Comparison of ENCODE assay signal across 8 cellular contexts in genomic region chr1:29122662-29122986, GRCh38. TPM values are rescaled to one million over a fixed set of nuclear protein-coding genes. Genes with fewer than 3 reads are reported as not detected.
DNase-seq lines count a peak whose midpoint lies in the region; ATAC-seq and TF ChIP-seq lines count a peak whose summit lies in the region.

No MANE protein-coding gene starts in this region.

- peaks cover 0 to 3% of the 10 kb centered on the region in 2 donors for H3K36me3 ChIP-seq in duodenal mucosa (ENCODE audit: control insufficient read depth in 1 of 2, insufficient read depth in 2 of 2, low read length in 2 of 2)
- no peaks in the 10 kb centered on the region for H3K36me3 ChIP-seq in vagina

- peak overlapping the region; percentile 18 to 32 for H3K9ac ChIP-seq in duodenal mucosa (ENCODE audit: low read depth in 1 of 2, low read length in 2 of 2)

- peak overlapping the region; percentile 50 to 59 for H3K4me3 ChIP-seq in duodenal mucosa (ENCODE audit: low read depth in 1 of 2, low read length in 2 of 2)
- H3K4me3 ChIP-seq in vagina = peak overlapping the region; percentile 67 to 75

- no peak for ATAC-seq in memory B cell (ENCODE audit: low read depth)
- ATAC-seq in HG03175 (IDR thresholded peaks at IDR 0.05; ENCODE audit: unreplicated experiment) = no peak
- ATAC-seq in HG02840 (IDR thresholded peaks at IDR 0.05; ENCODE audit: low FRiP score, unreplicated experiment) = no peak

- H3K4me1 ChIP-seq in duodenal mucosa (ENCODE audit: control insufficient read depth in 1 of 2, insufficient read depth in 2 of 2, low read length in 2 of 2) = peaks cover 0 to 21% of the 10 kb centered on the region in 2 donors
- H3K4me1 ChIP-seq in vagina = peaks cover 66% of the 10 kb centered on the region

- peaks cover 1% of the 10 kb centered on the region for H3K36me3 Mint-ChIP-seq in activated naive CD4-positive, alpha-beta T cell treated with anti-CD3 and anti-CD28 coated beads, Interleukin-2, amount 50 U/mL, for 24 hours
- peaks cover 11% of the 10 kb centered on the region for H3K36me3 Mint-ChIP-seq in memory B cell

- no peaks in the 10 kb centered on the region for H3K4me1 Mint-ChIP-seq in activated naive CD4-positive, alpha-beta T cell treated with anti-CD3 and anti-CD28 coated beads, Interleukin-2, amount 50 U/mL, for 24 hours
- peaks cover 15% of the 10 kb centered on the region for H3K4me1 Mint-ChIP-seq in memory B cell

- no peak for DNase-seq in activated naive CD4-positive, alpha-beta T cell treated with Interleukin-2 at 50 U/mL for 16 hours
- DNase-seq in memory B cell (ENCODE audit: low spot score in 2 of 2) (peak; percentile 18 to 46), vagina (ENCODE audit: extremely low spot score in 2 of 2) (no peak), DMS153 treated with DMSO at 0.1 percent for 48 hours (lab: John Stamatoyannopoulos, UW; ENCODE audit: unreplicated experiment) (no peak)

- intact Hi-C loops in vagina (cut with DNase I) = loop anchor here (2.0 to 10.0 kb wide), 4 partner anchors 58 to 1595 kb away; partner anchors contain the start of gene SRSF4

- no peak overlapping the region for H3K27ac Mint-ChIP-seq in activated naive CD4-positive, alpha-beta T cell treated with anti-CD3 and anti-CD28 coated beads, Interleukin-2, amount 50 U/mL, for 24 hours
- H3K27ac Mint-ChIP-seq in memory B cell = no peak overlapping the region

- H3K9me3 Mint-ChIP-seq in activated naive CD4-positive, alpha-beta T cell treated with anti-CD3 and anti-CD28 coated beads, Interleukin-2, amount 50 U/mL, for 24 hours = no peaks in the 10 kb centered on the region
- H3K9me3 Mint-ChIP-seq in memory B cell = no peaks in the 10 kb centered on the region

- H3K27me3 Mint-ChIP-seq in activated naive CD4-positive, alpha-beta T cell treated with anti-CD3 and anti-CD28 coated beads, Interleukin-2, amount 50 U/mL, for 24 hours = peaks cover 10% of the 10 kb centered on the region
- peaks cover 10% of the 10 kb centered on the region for H3K27me3 Mint-ChIP-seq in memory B cell

- no peak for TF ChIP-seq POLR2A in vagina (IDR thresholded peaks at IDR 0.05)

- TF ChIP-seq CTCF in vagina (IDR thresholded peaks at IDR 0.05) = no peak

- H3K27ac ChIP-seq in duodenal mucosa (ENCODE audit: low read depth, low read length) (peak overlapping the region; percentile 70), vagina (peak overlapping the region; percentile 94)

- H3K27me3 ChIP-seq in duodenal mucosa (ENCODE audit: control insufficient read depth in 1 of 2, insufficient read depth in 2 of 2, low read length in 2 of 2) = peaks cover 23 to 37% of the 10 kb centered on the region in 2 donors
- H3K27me3 ChIP-seq in vagina = no peaks in the 10 kb centered on the region

- peak overlapping the region; percentile 77 for H3K4me3 Mint-ChIP-seq in activated naive CD4-positive, alpha-beta T cell treated with anti-CD3 and anti-CD28 coated beads, Interleukin-2, amount 50 U/mL, for 24 hours
- H3K4me3 Mint-ChIP-seq in memory B cell = peak overlapping the region; percentile 84

- H3K9me3 ChIP-seq in duodenal mucosa (ENCODE audit: control insufficient read depth in 1 of 2, low read length in 2 of 2) (no peaks in the 10 kb centered on the region), vagina (no peaks in the 10 kb centered on the region)

RNA-seq across cellular contexts. Expression of gene TMEM200B, which starts 1.1 kb away (rescaled TPM):
- 25.8 TPM for total RNA-seq in vagina

RNA-seq across cellular contexts. Expression of gene SRSF4, which starts 59.1 kb away (rescaled TPM):
- 67.8 TPM for total RNA-seq in vagina

Comparison
In these comparisons a context has a peak if more than half of its experiments do, and no peak if none do; other contexts are left out.
1. DNase-seq: peak in memory B cell (2 of 2); none in activated naive CD4-positive, alpha-beta T cell treated with Interleukin-2 at 50 U/mL for 16 hours (single experiment), vagina (0 of 2) and DMS153 treated with DMSO at 0.1 percent for 48 hours (single experiment).